In genomic region chr1:37429038-37429437, GRCh38 we compare ENCODE assay signal across 26 cellular contexts. TPM values are rescaled to one million over a fixed set of nuclear protein-coding genes. Genes with fewer than 3 reads are reported as not detected.
A peak's percentile ranks its signal among the peaks of the same experiment; 100 is the strongest.
DNase-seq lines count a peak whose midpoint lies in the region; ATAC-seq, FAIRE-seq and TF ChIP-seq lines count a peak whose summit lies in the region.
"Had no signal": no experiment of that assay in that cellular context is flagged by ENCODE, and none has a peak within 500 bp of the region (broad histone marks: within the 10 kb centered on the region; RNA-seq: fewer than 3 reads in every experiment).

No MANE protein-coding gene starts in this region.

- H3K27ac Mint-ChIP-seq in neural progenitor cell: peak overlapping the region; percentile 29
- H3K27ac Mint-ChIP-seq: CD14-positive monocyte; CD4-positive, alpha-beta T cell; GM23338; HFFc6 had no signal

- no peak overlapping the region for H2BK5ac ChIP-seq in H1 (ENCODE audit: low read depth, low read length)

- no peak for TF ChIP-seq RAD21 in K562 (CRISPR knock-in tag; conservative IDR thresholded peaks at IDR 0.05 in 1 of 2, IDR thresholded peaks at IDR 0.05 in 1 of 2)
- no peak for TF ChIP-seq RAD21 in H1 (IDR thresholded peaks at IDR 0.05 in 1 of 2, conservative IDR thresholded peaks at IDR 0.05 in 1 of 2; ENCODE audit: low read depth in 2 of 2, low read length in 2 of 2)

- no peaks in the 10 kb centered on the region for H3K79me2 ChIP-seq in K562 (ENCODE audit: control insufficient read depth, insufficient read depth, low read length)
- H3K79me2 ChIP-seq in H1 (ENCODE audit: control insufficient read depth in 1 of 2, insufficient read depth in 2 of 2, low read length in 2 of 2): no peaks in the 10 kb centered on the region
- H3K79me2 ChIP-seq in neural progenitor cell (ENCODE audit: low read depth): no peaks in the 10 kb centered on the region

- no TSS peak for BruUV-seq in K562 (replicated peaks; lab: Mats Ljungman, UMichigan)

- peaks cover 3% of the 10 kb centered on the region for H3K4me1 Mint-ChIP-seq in neural progenitor cell
- H3K4me1 Mint-ChIP-seq: CD14-positive monocyte; CD8-positive, alpha-beta memory T cell had no signal

- H3K27ac ChIP-seq in K562 (ENCODE audit: extremely low read depth, low read depth, low read length) (no peak overlapping the region), H1 (ENCODE audit: low read depth, low read length) (no peak overlapping the region), neural progenitor cell (no peak overlapping the region)
- H3K27ac ChIP-seq: A549; BLaER1 treated with 17β-estradiol and CSF1 and Interleukin-3, amounts not matched to agents 10 nM and 100 nM had no signal

- H3K9me3 ChIP-seq in K562 (replicated peaks; ENCODE audit: control insufficient read depth, insufficient read depth, low read depth, low read length) (no peaks in the 10 kb centered on the region), H1 (ENCODE audit: insufficient read depth in 2 of 2, low read depth in 1 of 2, low read length in 1 of 2) (no peaks in the 10 kb centered on the region), neural progenitor cell (ENCODE audit: low read depth) (no peaks in the 10 kb centered on the region)
- H3K9me3 ChIP-seq: A549; BE2C; BLaER1 treated with 17β-estradiol and CSF1 and Interleukin-3, amounts not matched to agents 10 nM and 100 nM; HAP-1 had no signal

- H3K9me1 ChIP-seq in K562 (ENCODE audit: control insufficient read depth, insufficient read depth, low read length): no peaks in the 10 kb centered on the region

- H4K8ac ChIP-seq in H1 (ENCODE audit: extremely low read depth, insufficient read depth, low read length): no peak overlapping the region

- in situ Hi-C loops in K562 (cut with MboI): no loop called here

- ATAC-seq in K562: no peak
- no peak for ATAC-seq in HG03378 (IDR thresholded peaks at IDR 0.05; ENCODE audit: unreplicated experiment)
- no peak for ATAC-seq in HG03469 (IDR thresholded peaks at IDR 0.05; ENCODE audit: unreplicated experiment)
- ATAC-seq: A549, GM12878, GM23338 had no signal

- TF ChIP-seq POLR2A in K562 (conservative IDR thresholded peaks at IDR 0.05): no peak
- no peak for TF ChIP-seq POLR2A in H1 (IDR thresholded peaks at IDR 0.05; ENCODE audit: control extremely low read depth in 1 of 2, low read depth in 2 of 2, low read length in 2 of 2)

- no peaks in the 10 kb centered on the region for H3K36me3 ChIP-seq in K562 (ENCODE audit: control insufficient read depth, insufficient read depth, low read length)
- H3K36me3 ChIP-seq in H1 (ENCODE audit: control insufficient read depth in 2 of 4, insufficient read depth in 4 of 4, low read length in 3 of 4): no peaks in the 10 kb centered on the region
- no peaks in the 10 kb centered on the region for H3K36me3 ChIP-seq in neural progenitor cell
- H3K36me3 ChIP-seq: BE2C; BLaER1 treated with 17β-estradiol and CSF1 and Interleukin-3, amounts not matched to agents 10 nM and 100 nM; HAP-1 had no signal

- H3K9ac ChIP-seq in K562 (ENCODE audit: insufficient read depth in 1 of 2, low read depth in 2 of 2, low read length in 2 of 2): no peak overlapping the region
- H3K9ac ChIP-seq in H1 (replicated peaks in 1 of 4; ENCODE audit: extremely low read depth in 1 of 4, low read depth in 3 of 4, low read length in 3 of 4): no peak overlapping the region
- H3K9ac ChIP-seq in neural progenitor cell: no peak overlapping the region
- H3K9ac ChIP-seq: BLaER1 treated with 17β-estradiol and CSF1 and Interleukin-3, amounts not matched to agents 10 nM and 100 nM had no signal

- no peaks in the 10 kb centered on the region; the same call in 1 of the 2 replicates for H4K20me1 ChIP-seq in K562 (replicated peaks; ENCODE audit: control insufficient read depth, insufficient read depth, low read length)
- H4K20me1 ChIP-seq in H1 (replicated peaks in 1 of 2; ENCODE audit: control insufficient read depth in 1 of 2, insufficient read depth in 2 of 2, low read length in 2 of 2): no peaks in the 10 kb centered on the region
- no peaks in the 10 kb centered on the region for H4K20me1 ChIP-seq in neural progenitor cell (ENCODE audit: low read depth)

- DNase-seq in K562 (ENCODE audit: extremely low read depth in 1 of 4, low spot score in 3 of 4) (no peak), H1 (ENCODE audit: low read depth in 1 of 2, low spot score in 2 of 2) (no peak), neural progenitor cell (ENCODE audit: low spot score) (no peak), occipital lobe (lab: John Stamatoyannopoulos, UW) (no peak)
- DNase-seq: 8988T; ACHN; AML-193; BE2C; CD4-positive, alpha-beta T cell; CD8-positive, alpha-beta memory T cell; DMS 273 treated with DMSO at 0.1 percent for 48 hours; DMS79; EL; GDM1; HFFc6 had no signal

- H2AFZ ChIP-seq in K562 (ENCODE audit: low read depth, low read length): no peak overlapping the region
- no peak overlapping the region for H2AFZ ChIP-seq in H1 (ENCODE audit: low read length)
- H2AFZ ChIP-seq in neural progenitor cell (replicated peaks): no peak overlapping the region
- H2AFZ ChIP-seq: GM23338 had no signal

- POLR2A ChIA-PET in K562 (lab: Yijun Ruan, JAX): no interaction called here
- POLR2A ChIA-PET in H1 (lab: Charles Lee; ENCODE audit: partially characterized antibody): no interaction called here

- intact Hi-C loops in K562 (cut with micrococcal nuclease): no loop called here

- peaks cover 8% of the 10 kb centered on the region for H3F3A ChIP-seq in neural progenitor cell (ENCODE audit: low read depth)

- H3K27me3 ChIP-seq in K562 (ENCODE audit: control insufficient read depth in 2 of 2, insufficient read depth in 2 of 2, low read length in 2 of 2) (peaks cover 15 to 45% of the 10 kb centered on the region in 2 experiments; a peak in 4 of 5 replicates), H1 (replicated peaks in 1 of 4; ENCODE audit: control insufficient read depth in 3 of 4, extremely low read depth in 1 of 4, insufficient read depth in 3 of 4, low read length in 3 of 4) (no peaks in the 10 kb centered on the region), neural progenitor cell (no peaks in the 10 kb centered on the region)
- H3K27me3 ChIP-seq: BE2C; BLaER1 treated with 17β-estradiol and CSF1 and Interleukin-3, amounts not matched to agents 10 nM and 100 nM had no signal

- peak overlapping the region; percentile 84 for H2BK20ac ChIP-seq in H1 (ENCODE audit: low read length)

- H3K56ac ChIP-seq in H1 (replicated peaks; ENCODE audit: insufficient read length, low read depth, low read length): no peak overlapping the region

- no peak overlapping the region for H4K5ac ChIP-seq in H1 (ENCODE audit: insufficient read length, low read depth, low read length)

- CTCF ChIA-PET in K562 (lab: Yijun Ruan, JAX; ENCODE audit: low intra/inter-chr PET ratio) (no interaction called here), H1 (lab: Charles Lee; ENCODE audit: partially characterized antibody) (no interaction called here)

- no peaks in the 10 kb centered on the region for H3K9me3 Mint-ChIP-seq in neural progenitor cell
- H3K9me3 Mint-ChIP-seq: CD14-positive monocyte; CD4-positive, alpha-beta T cell; CD8-positive, alpha-beta memory T cell; GM23338; HFFc6 had no signal

- TF ChIP-seq EP300 in K562 (IDR thresholded peaks at IDR 0.05; ENCODE audit: low read length) (no peak), H1 (IDR thresholded peaks at IDR 0.05; ENCODE audit: borderline replicate concordance in 1 of 2, low read depth in 2 of 2, low read length in 2 of 2) (no peak)

- no peak overlapping the region for H2AK5ac ChIP-seq in H1 (ENCODE audit: low read depth, low read length)

- H3K4me3 Mint-ChIP-seq in neural progenitor cell: no peak overlapping the region
- H3K4me3 Mint-ChIP-seq: CD14-positive monocyte; CD4-positive, alpha-beta T cell; CD8-positive, alpha-beta memory T cell; GM23338; HFFc6 had no signal

- TF ChIP-seq CTCF in K562 (IDR thresholded peaks at IDR 0.05 in 2 of 3, conservative IDR thresholded peaks at IDR 0.05 in 1 of 3; ENCODE audit: insufficient read depth in 2 of 3, low read depth in 1 of 3, low read length in 3 of 3) (no peak), H1 (IDR thresholded peaks at IDR 0.05; ENCODE audit: control extremely low read depth in 1 of 3, insufficient read depth in 1 of 3, low read depth in 1 of 3, low read length in 3 of 3) (no peak), neural progenitor cell (IDR thresholded peaks at IDR 0.05) (no peak)

- H3K4me3 ChIP-seq in K562 (no peak overlapping the region), H1 (ENCODE audit: extremely low read depth in 1 of 4, insufficient read depth in 2 of 4, low read depth in 3 of 4, low read length in 4 of 4) (no peak overlapping the region), neural progenitor cell (no peak overlapping the region)
- H3K4me3 ChIP-seq: A549; BLaER1 treated with 17β-estradiol and CSF1 and Interleukin-3, amounts not matched to agents 10 nM and 100 nM; GM12878; GM23338; HAP-1 had no signal

- no peak overlapping the region for H4K91ac ChIP-seq in H1 (replicated peaks; ENCODE audit: insufficient read length, low read length)

- 0 out of 5 replicates have a peak, but pooled peaks cover 0 to 5% of the 10 kb centered on the region in 2 experiments for H3K4me1 ChIP-seq in K562 (replicated peaks in 1 of 2; ENCODE audit: control insufficient read depth in 2 of 2, insufficient read depth in 2 of 2, low read length in 2 of 2)
- H3K4me1 ChIP-seq in H1 (replicated peaks in 1 of 4; ENCODE audit: control insufficient read depth in 3 of 4, insufficient read depth in 4 of 4, low read length in 3 of 4): peaks cover 0 to 8% (median 3%) of the 10 kb centered on the region in 4 experiments; a peak in 3 of 7 replicates
- peaks cover 7% of the 10 kb centered on the region for H3K4me1 ChIP-seq in neural progenitor cell
- H3K4me1 ChIP-seq: A549; BE2C; BLaER1 treated with 17β-estradiol and CSF1 and Interleukin-3, amounts not matched to agents 10 nM and 100 nM; HAP-1 had no signal

- H3K4me2 ChIP-seq in K562 (ENCODE audit: insufficient read depth, low read length) (no peak overlapping the region), H1 (ENCODE audit: insufficient read depth in 1 of 2, low read depth in 2 of 2, low read length in 2 of 2) (no peak overlapping the region), neural progenitor cell (no peak overlapping the region)
- H3K4me2 ChIP-seq: A549; BLaER1 treated with 17β-estradiol and CSF1 and Interleukin-3, amounts not matched to agents 10 nM and 100 nM; GM23338 had no signal

- no peak overlapping the region for H3K18ac ChIP-seq in H1 (ENCODE audit: extremely low read depth, low read length)

- H2BK12ac ChIP-seq in H1 (ENCODE audit: low read depth, low read length): 0 out of 2 replicates have a peak overlapping the region, but pooled peaks have one; percentile 1

- H2BK15ac ChIP-seq in H1 (ENCODE audit: low read length): no peak overlapping the region

- no peak overlapping the region for H3K4ac ChIP-seq in H1 (replicated peaks; ENCODE audit: insufficient read length, low read depth, low read length)

- no peaks in the 10 kb centered on the region for H3K79me1 ChIP-seq in H1 (ENCODE audit: low read depth, low read length)

- H3K14ac ChIP-seq in H1 (ENCODE audit: insufficient read length): no peak overlapping the region

- H3K23me2 ChIP-seq in H1 (ENCODE audit: low read depth, low read length): peaks cover 5% of the 10 kb centered on the region; the same call in 1 of the 2 replicates

- FAIRE-seq in K562 (lab: Jason Lieb, UNC) (peak; percentile 11), H1 (lab: Jason Lieb, UNC) (no peak)
- FAIRE-seq: A549, D721Med, GM12878, GM19239, H54 had no signal

- H2BK120ac ChIP-seq in H1 (replicated peaks; ENCODE audit: low read depth, low read length): no peak overlapping the region

- H3K27me3 Mint-ChIP-seq in neural progenitor cell (ENCODE audit: insufficient read depth, low read depth): peaks cover 13% of the 10 kb centered on the region

- 0% methylated on average over 6 of the region's 6 CpGs for WGBS in K562 (ENCODE audit: insufficient coverage, low coverage, missing lambda C conversion rate)
- WGBS in H1 (ENCODE audit: extremely low coverage in 1 of 2, insufficient coverage in 1 of 2, insufficient read length in 1 of 2, insufficient replicate concordance in 2 of 2, low coverage in 1 of 2, low lambda C conversion rate in 2 of 2, missing lambda C conversion rate in 1 of 2), 2 experiments: 82% methylated on average over 6 of the region's 6 CpGs; no CpG with 5 or more reads in 1 of the 2 experiments

- no peaks in the 10 kb centered on the region for H3K36me3 Mint-ChIP-seq in neural progenitor cell
- H3K36me3 Mint-ChIP-seq: CD14-positive monocyte; CD8-positive, alpha-beta memory T cell had no signal

- no peak overlapping the region for H3K23ac ChIP-seq in H1 (ENCODE audit: insufficient read length)

RNA-seq across cellular contexts. Expression of gene ZC3H12A, which starts 45.3 kb away (rescaled TPM):
- total RNA-seq in K562 (2011; cell fraction: chromatin; rRNA removed; ENCODE audit: low replicate concordance): 19.0 and 54.2 TPM in 2 replicates
- total RNA-seq in K562 (2011; cell fraction: nucleolus; rRNA removed): 40.7 and 45.7 TPM in 2 replicates
- 23.7 and 24.1 TPM in 2 replicates for total RNA-seq in K562 (2011; cell fraction: nucleoplasm; rRNA removed)
- total RNA-seq in K562 (2014; rRNA removed) (9.3 and 9.4 TPM in 2 replicates), K562 (2014; rRNA removed; fragmentation: Illumina TruSeq; extraction: Trizol) (1.2 and 1.7 TPM in 2 replicates), K562 (2015; rRNA removed; fragmentation: Illumina TruSeq; extraction: Trizol) (6.7 and 7.1 TPM in 2 replicates), K562 (2021) (9.4 and 11.4 TPM in 2 replicates), neural progenitor cell (ENCODE audit: low replicate concordance) (1.2 and 3.5 TPM in 2 replicates), occipital lobe (0.47 TPM)
- polyA plus RNA-seq in K562 (2011; rRNA removed) (7.0 and 8.6 TPM in 2 replicates), K562 (2014; fragmentation: Illumina TruSeq; extraction: Trizol) (4.9 and 6.5 TPM in 2 replicates), K562 (2014; fragmentation: Nextera tagmentation; extraction: Ambion mirVana) (under 1 TPM; 0.14 to 0.22 TPM), K562 (2014; rRNA removed) (9.1 and 11.1 TPM in 2 replicates), H1 (2011; rRNA removed) (10.0 and 13.7 TPM in 2 replicates)
- polyA plus RNA-seq in K562 (2011; cell fraction: cytosol; rRNA removed): 8.3 and 15.3 TPM in 2 replicates
- 27.9 and 51.1 TPM in 2 replicates for polyA plus RNA-seq in K562 (2011; cell fraction: nucleus; rRNA removed)
- polyA plus RNA-seq in K562 (2012): 6.1 and 10.9 TPM in 2 replicates
- polyA minus RNA-seq in K562 (2011; rRNA and poly(A)+ RNA removed): 4.5 and 9.7 TPM in 2 replicates
- 9.2 and 11.9 TPM in 2 replicates for polyA minus RNA-seq in K562 (2011; cell fraction: cytosol; rRNA and poly(A)+ RNA removed)
- 23.2 and 24.4 TPM in 2 replicates for polyA minus RNA-seq in K562 (2011; cell fraction: nucleus; rRNA and poly(A)+ RNA removed)
- total RNA-seq in H1 (2021; fragmentation: NEBNext Ultra II Directional; extraction: Animal tissue kit (Norgen Biotek cat#: 25700)): 7.4 TPM in 2 replicates
- 8.1 TPM for polyA plus RNA-seq in H1 (2011; cell fraction: cytosol; rRNA removed)
- polyA plus RNA-seq in H1 (2011; cell fraction: nucleus; rRNA removed): 20.1 TPM
- polyA plus RNA-seq in H1 (2012, experiment 1 of 2): 5.6 to 7.4 TPM (median 6.7 TPM) in 4 replicates
- 6.9 TPM for polyA plus RNA-seq in H1 (2012, experiment 2 of 2)
- polyA plus RNA-seq in H1 (2013, experiment 1 of 2): 4.6 TPM
- polyA plus RNA-seq in H1 (2013, experiment 2 of 2): 4.4 TPM
- polyA minus RNA-seq in H1 (2011; rRNA and poly(A)+ RNA removed): 4.1 and 7.6 TPM in 2 replicates
- polyA minus RNA-seq in H1 (2011; cell fraction: cytosol; rRNA and poly(A)+ RNA removed): 3.1 TPM
- 5.9 TPM for polyA minus RNA-seq in H1 (2011; cell fraction: nucleus; rRNA and poly(A)+ RNA removed)
